ENCODE assay signal across 17 cellular contexts in the genomic region with DNA sequence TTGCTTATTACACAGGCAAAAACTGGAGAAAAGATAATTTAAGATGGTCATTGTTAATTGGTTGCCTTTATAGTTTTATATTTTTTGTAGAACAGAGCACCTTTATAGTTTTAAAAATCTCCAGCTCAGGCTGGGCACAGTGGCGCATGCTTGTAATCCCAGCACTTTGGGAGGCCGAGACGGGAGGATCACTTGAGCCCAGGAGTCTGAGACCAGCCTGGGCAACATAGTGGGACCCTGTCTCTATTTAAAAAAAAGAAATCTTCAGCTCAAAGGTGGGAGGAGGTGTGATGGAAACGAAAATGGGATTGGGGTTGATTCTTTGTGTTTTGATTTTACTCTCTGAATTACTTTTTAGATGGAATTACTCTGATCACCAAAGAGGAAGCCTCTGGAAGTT.
DNase-seq lines count a peak whose midpoint lies in the region; ATAC-seq and TF ChIP-seq lines count a peak whose summit lies in the region.
"Had no signal": no experiment of that assay in that cellular context is flagged by ENCODE, and none has a peak within 500 bp of the region (broad histone marks: within the 10 kb centered on the region; RNA-seq: fewer than 3 reads in every experiment).

No MANE protein-coding gene starts in this region.

- TF ChIP-seq CTCF in MCF 10A (IDR thresholded peaks at IDR 0.05; ENCODE audit: unreplicated experiment) (no peak), breast epithelium (IDR thresholded peaks at IDR 0.05) (no peak), WTC11 (IDR thresholded peaks at IDR 0.05) (no peak)

- intact Hi-C loops in MCF 10A (cut with micrococcal nuclease), result no loop called here
- intact Hi-C loops in breast epithelium (cut with DNase I; ENCODE audit: low total_unique reads), result no loop called here

- CTCF ChIA-PET in MCF 10A (lab: Yijun Ruan, JAX), result interaction anchor here (0.6 to 1.2 kb wide), 3 partner anchors 80 to 358 kb away, joined by 3 read pairs; no protein-coding TSS in a partner anchor
- CTCF ChIA-PET in WTC11 (lab: Charles Lee), result interaction anchor here (0.9 kb wide), 1 partner anchor 11 kb away, joined by 3 read pairs; no protein-coding TSS in a partner anchor

- H3K4me3 Mint-ChIP-seq in MCF 10A (ENCODE audit: unreplicated experiment) (no peak overlapping the region), WTC11 (no peak overlapping the region)
- H3K4me3 Mint-ChIP-seq in central memory CD8-positive, alpha-beta T cell, result no peak overlapping the region

- no peak overlapping the region for H3K4me3 ChIP-seq in breast epithelium
- H3K4me3 ChIP-seq: thoracic aorta had no signal

- peaks cover 17% of the 10 kb centered on the region for H3K4me1 Mint-ChIP-seq in MCF 10A (ENCODE audit: insufficient read depth, unreplicated experiment)
- peaks cover 26% of the 10 kb centered on the region for H3K4me1 Mint-ChIP-seq in WTC11
- H3K4me1 Mint-ChIP-seq in central memory CD8-positive, alpha-beta T cell, result peaks cover 14% of the 10 kb centered on the region

- ATAC-seq in WTC11, result no peak
- ATAC-seq in central memory CD8-positive, alpha-beta T cell (replicated peaks; ENCODE audit: extremely low read depth, poor library complexity, severe bottlenecking), result no peak
- no peak for ATAC-seq in HG02623 (IDR thresholded peaks at IDR 0.05; ENCODE audit: unreplicated experiment)
- ATAC-seq: right cardiac atrium had no signal

- H3K27ac ChIP-seq in breast epithelium, result no peak overlapping the region
- H3K27ac ChIP-seq: thoracic aorta had no signal

- no peaks in the 10 kb centered on the region for H3K36me3 ChIP-seq in breast epithelium

- BruUV-seq in MCF 10A (replicated peaks; lab: Mats Ljungman, UMichigan), result no TSS peak

- DNase-seq in MCF 10A (ENCODE audit: unreplicated experiment) (no peak), breast epithelium (ENCODE audit: low spot score in 2 of 2) (no peak), WTC11 (ENCODE audit: low spot score) (no peak), NK-92 (lab: John Stamatoyannopoulos, UW; ENCODE audit: unreplicated experiment) (no peak)
- DNase-seq in central memory CD8-positive, alpha-beta T cell (ENCODE audit: low spot score in 2 of 2), result no peak
- no peak for DNase-seq in activated CD4-positive, CD25-positive, alpha-beta regulatory T cell treated with anti-CD3 and anti-CD28 coated beads, Interleukin-2, amount 50 U/mL, for 72 hours
- DNase-seq: activated gamma-delta T cell, GOT3, MM.1S, NCI-H1694, NCI-H2227 treated with DMSO at 0.1 percent for 48 hours, NCI-H774, PC-3, right cardiac atrium, SHP77 treated with DMSO at 0.1 percent for 48 hours had no signal

- POLR2A ChIA-PET in MCF 10A (lab: Yijun Ruan, JAX), result interaction anchor here (1.2 kb wide), 1 partner anchor 178 kb away, joined by 3 read pairs; a partner anchor contains a TSS
- POLR2A ChIA-PET in WTC11 (lab: Charles Lee), result interaction anchor here (1.0 kb wide), 1 partner anchor 312 kb away, joined by 3 read pairs; no protein-coding TSS in a partner anchor

- H3K27me3 Mint-ChIP-seq in MCF 10A (ENCODE audit: insufficient read depth, unreplicated experiment), result no peaks in the 10 kb centered on the region
- H3K27me3 Mint-ChIP-seq in WTC11 (ENCODE audit: low read depth), result no peaks in the 10 kb centered on the region
- H3K27me3 Mint-ChIP-seq in central memory CD8-positive, alpha-beta T cell, result no peaks in the 10 kb centered on the region

- H3K36me3 Mint-ChIP-seq in MCF 10A (ENCODE audit: insufficient read depth, unreplicated experiment) (peaks cover 99% of the 10 kb centered on the region), WTC11 (peaks cover 75% of the 10 kb centered on the region)
- peaks cover 83% of the 10 kb centered on the region for H3K36me3 Mint-ChIP-seq in central memory CD8-positive, alpha-beta T cell (ENCODE audit: insufficient read depth)

- no peaks in the 10 kb centered on the region for H3K9me3 Mint-ChIP-seq in MCF 10A (ENCODE audit: unreplicated experiment)
- H3K9me3 Mint-ChIP-seq in WTC11, result no peaks in the 10 kb centered on the region
- no peaks in the 10 kb centered on the region for H3K9me3 Mint-ChIP-seq in central memory CD8-positive, alpha-beta T cell

- H3K27ac Mint-ChIP-seq in MCF 10A (ENCODE audit: low read depth, unreplicated experiment), result peak overlapping the region; percentile 96
- peak overlapping the region; percentile 18 for H3K27ac Mint-ChIP-seq in WTC11
- peak overlapping the region; percentile 50 for H3K27ac Mint-ChIP-seq in central memory CD8-positive, alpha-beta T cell (ENCODE audit: low read depth)

- H3K4me1 ChIP-seq in breast epithelium, result no peaks in the 10 kb centered on the region

- H3K27me3 ChIP-seq in breast epithelium, result no peaks in the 10 kb centered on the region

- H3K9me3 ChIP-seq in breast epithelium, result no peaks in the 10 kb centered on the region
- H3K9me3 ChIP-seq: thoracic aorta had no signal

- no peak for TF ChIP-seq POLR2A in breast epithelium (IDR thresholded peaks at IDR 0.05)

TF ChIP-seq in WTC11, 78 proteins besides CTCF, POLR2A, EP300 and RAD21:
- TF ChIP-seq ZNF121 (CRISPR knock-in tag; IDR thresholded peaks at IDR 0.05) (peak; percentile 34; the same call in 1 of the 2 replicates), GTF2I (CRISPR knock-in tag; conservative IDR thresholded peaks at IDR 0.05) (peak; percentile 83), ESRRA (CRISPR knock-in tag; IDR thresholded peaks at IDR 0.05; ENCODE audit: borderline replicate concordance) (no peak), NFATC4 (CRISPR knock-in tag; IDR thresholded peaks at IDR 0.05) (no peak)

Comparison
In these comparisons a context has a peak if more than half of its experiments do, and no peak if none do; other contexts are left out.
1. H3K27ac Mint-ChIP-seq: peak in every context shown above with its lines; median percentile 96 in MCF 10A; 50 in central memory CD8-positive, alpha-beta T cell; 18 in WTC11.